ENCODE assay signal across 1 cellular context in the genomic region with DNA sequence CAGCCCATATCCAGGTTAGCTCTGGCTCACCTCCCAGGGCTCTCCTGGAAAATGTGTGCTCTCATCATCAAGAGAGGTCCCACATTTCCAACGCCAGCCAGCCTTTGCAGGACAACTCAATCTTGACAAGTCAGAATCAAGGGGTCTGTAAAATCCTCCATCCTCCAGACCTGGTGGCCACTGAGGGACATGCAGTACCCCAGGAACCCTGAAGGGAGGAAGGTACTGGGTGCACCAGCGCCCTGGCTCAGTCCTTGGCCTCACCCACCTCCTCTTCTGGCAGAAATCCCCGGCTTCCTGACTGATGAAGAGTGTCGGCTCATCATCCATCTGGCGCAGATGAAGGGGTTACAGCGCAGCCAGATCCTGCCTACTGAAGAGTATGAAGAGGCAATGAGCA.
TF ChIP-seq lines count a peak whose summit lies in the region.

No MANE protein-coding gene starts in this region.

TF ChIP-seq in IMR-90, 13 proteins besides CTCF, POLR2A, EP300 and RAD21:
- TF ChIP-seq CHD1 (IDR thresholded peaks at IDR 0.05; ENCODE audit: low read depth, low read length) (no peak), MAFK (IDR thresholded peaks at IDR 0.05; ENCODE audit: low read depth, low read length) (no peak), RFX5 (IDR thresholded peaks at IDR 0.05; ENCODE audit: low read depth, low read length) (no peak), RCOR1 (IDR thresholded peaks at IDR 0.05; ENCODE audit: insufficient replicate concordance, low read length) (no peak)
